ENCODE assay signal across 7 cellular contexts in genomic region chr10:71999360-72000072, GRCh38. TPM values are rescaled to one million over a fixed set of nuclear protein-coding genes. Genes with fewer than 3 reads are reported as not detected.
DNase-seq lines count a peak whose midpoint lies in the region; ATAC-seq and TF ChIP-seq lines count a peak whose summit lies in the region.

No MANE protein-coding gene starts in this region.

- no peak overlapping the region for H3K9ac ChIP-seq in muscle layer of colon (ENCODE audit: low read length)

- peak overlapping the region; percentile 86 for H3K27ac ChIP-seq in muscle layer of colon (ENCODE audit: low read depth, low read length)
- peak overlapping the region; percentile 86 for H3K27ac ChIP-seq in vagina

- ATAC-seq in esophagus mucosa = peak; percentile 53

- intact Hi-C loops in vagina (cut with DNase I) = no loop called here

- DNase-seq in NCI-H226 (peak; percentile 94), vagina (ENCODE audit: extremely low spot score in 2 of 2) (no peak), SW480 (ENCODE audit: low spot score) (no peak)
- no peak for DNase-seq in stimulated activated CD4-positive, alpha-beta T cell treated with anti-CD3 and anti-CD28 coated beads, Interleukin-2, amount 100 ng/mL, for 48 hours
- no peak for DNase-seq in activated CD8-positive, alpha-beta memory T cell treated with anti-CD3 and anti-CD28 coated beads for 24 hours

- no peaks in the 10 kb centered on the region for H3K27me3 ChIP-seq in muscle layer of colon (ENCODE audit: control insufficient read depth in 1 of 2, insufficient read depth in 2 of 2, low read length in 2 of 2)
- no peaks in the 10 kb centered on the region for H3K27me3 ChIP-seq in vagina

- H3K4me3 ChIP-seq in muscle layer of colon (ENCODE audit: low read depth in 1 of 2, low read length in 2 of 2) (peak overlapping the region in 1 of 2 donors; percentile 30), vagina (peak overlapping the region in 1 of 2 donors; percentile 17)

- TF ChIP-seq POLR2A in vagina (IDR thresholded peaks at IDR 0.05) = no peak

- no peak for TF ChIP-seq CTCF in vagina (IDR thresholded peaks at IDR 0.05)

- no peaks in the 10 kb centered on the region for H3K9me3 ChIP-seq in muscle layer of colon (ENCODE audit: low read length)
- no peaks in the 10 kb centered on the region for H3K9me3 ChIP-seq in vagina

- H3K36me3 ChIP-seq in muscle layer of colon (ENCODE audit: insufficient read depth, low read length) (no peaks in the 10 kb centered on the region), vagina (no peaks in the 10 kb centered on the region)

- peaks cover 61% of the 10 kb centered on the region for H3K4me1 ChIP-seq in muscle layer of colon (ENCODE audit: insufficient read depth, low read length)
- peaks cover 67% of the 10 kb centered on the region for H3K4me1 ChIP-seq in vagina

RNA-seq across cellular contexts. Expression of gene CHST3, which starts 35.3 kb away (rescaled TPM):
- total RNA-seq in esophagus mucosa = 9.0 TPM
- 26.0 TPM for total RNA-seq in vagina
